In the genomic region with DNA sequence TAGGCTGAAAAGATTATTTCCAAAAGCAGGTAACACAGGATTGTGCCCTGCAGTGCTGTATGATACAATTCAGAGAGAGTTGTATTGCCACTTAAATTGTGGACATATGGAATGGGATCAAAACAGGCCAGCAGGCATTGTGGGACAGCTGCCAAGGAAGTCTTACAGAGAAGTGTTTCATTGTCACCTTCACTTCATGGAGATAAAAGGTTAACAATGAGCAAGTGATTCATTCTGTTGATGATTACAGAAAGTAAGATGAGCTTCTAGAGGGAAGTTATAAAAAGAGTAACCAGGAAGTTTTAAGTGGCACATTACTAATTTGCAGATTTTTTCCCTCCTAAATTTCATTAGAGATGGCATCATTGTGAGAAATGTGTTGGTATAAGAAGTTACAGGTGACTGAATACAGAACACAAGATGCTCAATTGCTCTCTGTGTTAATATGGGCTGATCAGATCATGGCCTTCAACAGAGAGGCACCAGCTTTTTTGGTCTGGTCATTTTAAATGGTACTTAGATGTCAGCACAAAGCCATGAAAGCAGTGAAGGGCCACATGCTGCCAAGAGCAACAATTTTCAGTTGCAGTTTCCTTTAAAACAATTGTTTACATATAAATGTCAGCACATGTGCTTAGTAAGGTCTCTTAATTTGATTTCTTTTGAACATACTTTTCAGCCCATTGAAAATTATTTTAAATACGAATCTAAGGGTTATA, we compare ENCODE assay signal across 21 cellular contexts.
DNase-seq lines count a peak whose midpoint lies in the region; ATAC-seq and TF ChIP-seq lines count a peak whose summit lies in the region.
"Had no signal": no experiment of that assay in that cellular context is flagged by ENCODE, and none has a peak within 500 bp of the region (broad histone marks: within the 10 kb centered on the region; RNA-seq: fewer than 3 reads in every experiment).

No MANE protein-coding gene starts in this region.

- CTCF ChIA-PET in activated CD8-positive, alpha-beta T cell treated with anti-CD3 and anti-CD28 coated beads, Interleukin-2, amount 10 ng/mL, durations not matched to agents 7 days and 5 days (lab: Charles Lee), result no interaction called here

- H3K36me3 Mint-ChIP-seq in activated CD8-positive, alpha-beta T cell treated with anti-CD3 and anti-CD28 coated beads, Interleukin-2, amount 10 ng/mL, durations not matched to agents 7 days and 5 days (ENCODE audit: low read depth), result no peaks in the 10 kb centered on the region
- H3K36me3 Mint-ChIP-seq: activated naive CD4-positive, alpha-beta T cell treated with anti-CD3 and anti-CD28 coated beads, Interleukin-2, amount 50 U/mL, for 24 hours had no signal

- POLR2A ChIA-PET in activated CD8-positive, alpha-beta T cell treated with anti-CD3 and anti-CD28 coated beads, Interleukin-2, amount 10 ng/mL, durations not matched to agents 7 days and 5 days (lab: Charles Lee), result no interaction called here

- no peak overlapping the region for H3K27ac Mint-ChIP-seq in activated CD8-positive, alpha-beta T cell treated with anti-CD3 and anti-CD28 coated beads, Interleukin-2, amount 10 ng/mL, durations not matched to agents 7 days and 5 days
- H3K27ac Mint-ChIP-seq: activated naive CD4-positive, alpha-beta T cell treated with anti-CD3 and anti-CD28 coated beads, Interleukin-2, amount 50 U/mL, for 24 hours had no signal

- no peaks in the 10 kb centered on the region for H3K27me3 ChIP-seq in kidney epithelial cell (ENCODE audit: control insufficient read depth, insufficient read depth, low read length)
- H3K27me3 ChIP-seq: uterus had no signal

- TF ChIP-seq CTCF in kidney epithelial cell (IDR thresholded peaks at IDR 0.05; ENCODE audit: insufficient read depth, low read length, poor library complexity, severe bottlenecking), result no peak

- H3K4me1 Mint-ChIP-seq in activated CD8-positive, alpha-beta T cell treated with anti-CD3 and anti-CD28 coated beads, Interleukin-2, amount 10 ng/mL, durations not matched to agents 7 days and 5 days (ENCODE audit: low read depth), result no peaks in the 10 kb centered on the region
- H3K4me1 Mint-ChIP-seq: activated naive CD4-positive, alpha-beta T cell treated with anti-CD3 and anti-CD28 coated beads, Interleukin-2, amount 50 U/mL, for 24 hours had no signal

- no peaks in the 10 kb centered on the region for H3K27me3 Mint-ChIP-seq in activated CD8-positive, alpha-beta T cell treated with anti-CD3 and anti-CD28 coated beads, Interleukin-2, amount 10 ng/mL, durations not matched to agents 7 days and 5 days (ENCODE audit: low read depth)
- H3K27me3 Mint-ChIP-seq: activated naive CD4-positive, alpha-beta T cell treated with anti-CD3 and anti-CD28 coated beads, Interleukin-2, amount 50 U/mL, for 24 hours had no signal

- no peak overlapping the region for H3K4me3 Mint-ChIP-seq in activated CD8-positive, alpha-beta T cell treated with anti-CD3 and anti-CD28 coated beads, Interleukin-2, amount 10 ng/mL, durations not matched to agents 7 days and 5 days
- H3K4me3 Mint-ChIP-seq: activated naive CD4-positive, alpha-beta T cell treated with anti-CD3 and anti-CD28 coated beads, Interleukin-2, amount 50 U/mL, for 24 hours had no signal

- DNase-seq in DMS153 (lab: John Stamatoyannopoulos, UW) (peak; percentile 87), NCI-H524 (lab: John Stamatoyannopoulos, UW) (peak; percentile 73 to 93), kidney epithelial cell (ENCODE audit: low read depth) (peak; percentile 19), NCI-H446 treated with DMSO at 0.1 percent for 48 hours (lab: John Stamatoyannopoulos, UW) (no peak), AG08395 (ENCODE audit: low spot score) (no peak), medulla oblongata (ENCODE audit: extremely low spot score) (no peak)
- no peak for DNase-seq in activated CD8-positive, alpha-beta T cell treated with anti-CD3 and anti-CD28 coated beads, Interleukin-2, amount 10 ng/mL, durations not matched to agents 7 days and 5 days
- DNase-seq: ACHN; activated CD4-positive, alpha-beta T cell treated with anti-CD3 and anti-CD28 coated beads, Interleukin-2, amount 50 U/mL, for 1 hour; activated T-cell treated with anti-CD3 and anti-CD28 coated beads for 4 hours; foreskin fibroblast; hypothalamus; Karpas-422; NCI-H1436 treated with DMSO at 0.1 percent for 48 hours; NK-92 treated with Interleukin-12 subunit alpha and Interleukin-12 subunit beta, amount 100 ng/mL, for 24 hours; stimulated activated CD4-positive, alpha-beta T cell treated with anti-CD3 and anti-CD28 coated beads, Interleukin-1b, Interleukin-23, amount 100 ng/mL, for 48 hours; SW 1271; uterus had no signal

- peak; percentile 61 for ATAC-seq in HG03354 (IDR thresholded peaks at IDR 0.05; ENCODE audit: poor library complexity, severe bottlenecking, unreplicated experiment)
- ATAC-seq in activated CD8-positive, alpha-beta T cell treated with anti-CD3 and anti-CD28 coated beads, Interleukin-2, amount 10 ng/mL, durations not matched to agents 7 days and 5 days, result no peak
- ATAC-seq: sciatic nerve had no signal

- no peaks in the 10 kb centered on the region for H3K36me3 ChIP-seq in kidney epithelial cell (ENCODE audit: control insufficient read depth, insufficient read depth, low read length)
- H3K36me3 ChIP-seq: uterus had no signal

- H3K4me3 ChIP-seq in kidney epithelial cell (ENCODE audit: low read depth, low read length), result no peak overlapping the region
- H3K4me3 ChIP-seq: uterus had no signal

- H3K9me3 Mint-ChIP-seq in activated CD8-positive, alpha-beta T cell treated with anti-CD3 and anti-CD28 coated beads, Interleukin-2, amount 10 ng/mL, durations not matched to agents 7 days and 5 days (ENCODE audit: insufficient read depth), result no peaks in the 10 kb centered on the region
- H3K9me3 Mint-ChIP-seq: activated naive CD4-positive, alpha-beta T cell treated with anti-CD3 and anti-CD28 coated beads, Interleukin-2, amount 50 U/mL, for 24 hours had no signal

Comparison
In these comparisons a context has a peak if more than half of its experiments do, and no peak if none do; other contexts are left out.
1. DNase-seq: peak in DMS153 (single experiment), NCI-H524 (2 of 2) and kidney epithelial cell (single experiment); none in NCI-H446 treated with DMSO at 0.1 percent for 48 hours (single experiment), AG08395 (single experiment), activated CD8-positive, alpha-beta T cell treated with anti-CD3 and anti-CD28 coated beads, Interleukin-2, amount 10 ng/mL, durations not matched to agents 7 days and 5 days (single experiment) and medulla oblongata (single experiment).